24 cellular contexts compared by ENCODE assay signal in genomic region chrX:40424259-40424658, GRCh38.
"Had no signal": no experiment of that assay in that cellular context is flagged by ENCODE, and none has a peak within 500 bp of the region (broad histone marks: within the 10 kb centered on the region; RNA-seq: fewer than 3 reads in every experiment).

No MANE protein-coding gene starts in this region.

- H3K4me3 ChIP-seq: lower lobe of right lung, prostate gland, right atrium auricular region, sigmoid colon, stomach, thyroid gland, vagina had no signal

- H3K4me1 ChIP-seq: lower lobe of right lung, prostate gland, right atrium auricular region, sigmoid colon, stomach, thyroid gland, vagina had no signal

- H3K27me3 ChIP-seq: right atrium auricular region, sigmoid colon, stomach, thyroid gland, vagina had no signal

- H3K36me3 ChIP-seq: lower lobe of right lung, prostate gland, right atrium auricular region, sigmoid colon, stomach, thyroid gland, vagina had no signal

- ATAC-seq: left colon; left ventricle myocardium superior; lower lobe of right lung; naive thymus-derived CD8-positive, alpha-beta T cell; stimulated activated effector memory CD8-positive, alpha-beta T cell treated with anti-CD3 and anti-CD28 coated beads, Interleukin-12 subunit alpha, Interleukin-12 subunit beta, amount 100 ng/mL, for 72 hours had no signal

- H3K27ac ChIP-seq: lower lobe of right lung, prostate gland, right atrium auricular region, sigmoid colon, thyroid gland, vagina had no signal

- FAIRE-seq: endometrium, frontal cortex had no signal

- DNase-seq: dermis blood vessel endothelial cell; effector memory CD4-positive, alpha-beta T cell; erythroblast; immature natural killer cell; islet precursor cell; kidney glomerular epithelial cell; left colon; left ventricle myocardium superior; lower lobe of right lung; naive thymus-derived CD8-positive, alpha-beta T cell; nephron progenitor cell; sigmoid colon; stimulated activated CD4-positive, alpha-beta T cell treated with anti-CD3 and anti-CD28 coated beads, Interleukin-2, amount 100 ng/mL, for 24 hours; stimulated activated CD4-positive, alpha-beta T cell treated with anti-CD3 and anti-CD28 coated beads, Interleukin-4, amount 100 ng/mL, for 24 hours; stimulated activated naive CD4-positive, alpha-beta T cell treated with Interleukin-2 at 50 U/mL for 16 hours; stomach; thyroid gland; trophoblast cell had no signal

- H3K9me3 ChIP-seq: lower lobe of right lung, prostate gland, thyroid gland, vagina had no signal
